In genomic region chr17:70691150-70691549, GRCh38 we compare ENCODE assay signal across 21 cellular contexts.
DNase-seq lines count a peak whose midpoint lies in the region; FAIRE-seq and TF ChIP-seq lines count a peak whose summit lies in the region.
"Had no signal": no experiment of that assay in that cellular context is flagged by ENCODE, and none has a peak within 500 bp of the region (broad histone marks: within the 10 kb centered on the region; RNA-seq: fewer than 3 reads in every experiment).

No MANE protein-coding gene starts in this region.

- H4K8ac ChIP-seq in H1 (ENCODE audit: extremely low read depth, insufficient read depth, low read length) (no peak overlapping the region), trophoblast cell (ENCODE audit: low read depth, low read length) (no peak overlapping the region)

- no peak overlapping the region for H4K5ac ChIP-seq in H1 (ENCODE audit: insufficient read length, low read depth, low read length)

- H2BK15ac ChIP-seq in H1 (ENCODE audit: low read length): no peak overlapping the region

- H2BK20ac ChIP-seq in H1 (ENCODE audit: low read length): no peak overlapping the region

- H2BK120ac ChIP-seq in H1 (replicated peaks; ENCODE audit: low read depth, low read length): no peak overlapping the region
- no peak overlapping the region for H2BK120ac ChIP-seq in trophoblast cell (ENCODE audit: insufficient read depth, low read length, poor library complexity)

- H3K4me2 ChIP-seq in H1 (ENCODE audit: insufficient read depth in 1 of 2, low read depth in 2 of 2, low read length in 2 of 2) (no peak overlapping the region), osteoblast (ENCODE audit: insufficient read depth, low read length) (no peak overlapping the region), trophoblast cell (ENCODE audit: low read length) (no peak overlapping the region)

- 90% methylated on average over 2 of the region's 2 CpGs; no CpG with 5 or more reads in 1 of the 2 experiments for WGBS in H1 (ENCODE audit: extremely low coverage in 1 of 2, insufficient coverage in 1 of 2, insufficient read length in 1 of 2, insufficient replicate concordance in 2 of 2, low coverage in 1 of 2, low lambda C conversion rate in 2 of 2, missing lambda C conversion rate in 1 of 2), 2 experiments
- no CpG with 5 or more reads among the region's 2 CpGs for WGBS in trophoblast cell (ENCODE audit: extremely low coverage, insufficient coverage, insufficient read length)

- H3K18ac ChIP-seq in H1 (ENCODE audit: extremely low read depth, low read length) (no peak overlapping the region), trophoblast cell (ENCODE audit: low read length) (no peak overlapping the region)

- H3K4me1 ChIP-seq in ACC112 (ENCODE audit: control insufficient read depth, insufficient read depth, low read length, unreplicated experiment) (no peaks in the 10 kb centered on the region), H1 (replicated peaks in 1 of 4; ENCODE audit: control insufficient read depth in 3 of 4, insufficient read depth in 4 of 4, low read length in 3 of 4) (no peaks in the 10 kb centered on the region), osteoblast (ENCODE audit: insufficient read depth, low read length) (no peaks in the 10 kb centered on the region), trophoblast cell (ENCODE audit: control insufficient read depth in 1 of 2, insufficient read depth in 2 of 2, low read length in 2 of 2) (no peaks in the 10 kb centered on the region)
- H3K4me1 ChIP-seq: SJSA1 had no signal

- no peaks in the 10 kb centered on the region for H3K23me2 ChIP-seq in H1 (ENCODE audit: low read depth, low read length)

- H2AK5ac ChIP-seq in H1 (ENCODE audit: low read depth, low read length): no peak overlapping the region
- H2AK5ac ChIP-seq in trophoblast cell (ENCODE audit: low read length): no peak overlapping the region

- CTCF ChIA-PET in H1 (lab: Charles Lee; ENCODE audit: partially characterized antibody): interaction anchor here (1.5 kb wide), 1 partner anchor 13 kb away, joined by 4 read pairs; no protein-coding TSS in a partner anchor

- in situ Hi-C loops in G401 (cut with HindIII; ENCODE audit: low sequenced_read_pairs): no loop called here

- H3K27me3 ChIP-seq in ACC112 (ENCODE audit: insufficient read depth, low read length) (peaks cover 7% of the 10 kb centered on the region; the same call in 1 of the 2 replicates), H1 (replicated peaks in 1 of 4; ENCODE audit: control insufficient read depth in 3 of 4, extremely low read depth in 1 of 4, insufficient read depth in 3 of 4, low read length in 3 of 4) (no peaks in the 10 kb centered on the region), osteoblast (ENCODE audit: insufficient read depth, low read length) (no peaks in the 10 kb centered on the region), trophoblast cell (ENCODE audit: insufficient read depth, low read length) (no peaks in the 10 kb centered on the region)
- H3K27me3 ChIP-seq: SJSA1 had no signal

- H3K14ac ChIP-seq in H1 (ENCODE audit: insufficient read length) (no peak overlapping the region), trophoblast cell (ENCODE audit: low read length) (no peak overlapping the region)

- TF ChIP-seq CTCF in H1 (IDR thresholded peaks at IDR 0.05; ENCODE audit: control extremely low read depth in 1 of 3, insufficient read depth in 1 of 3, low read depth in 1 of 3, low read length in 3 of 3) (no peak), osteoblast (IDR thresholded peaks at IDR 0.05; ENCODE audit: extremely low read depth, low read depth, low read length) (no peak)

- H4K91ac ChIP-seq in H1 (replicated peaks; ENCODE audit: insufficient read length, low read length) (no peak overlapping the region), trophoblast cell (ENCODE audit: low read depth, low read length) (no peak overlapping the region)

- H2BK12ac ChIP-seq in H1 (ENCODE audit: low read depth, low read length) (no peak overlapping the region), trophoblast cell (ENCODE audit: low read length) (no peak overlapping the region)

- no peak for TF ChIP-seq POLR2A in H1 (IDR thresholded peaks at IDR 0.05; ENCODE audit: control extremely low read depth in 1 of 2, low read depth in 2 of 2, low read length in 2 of 2)

- peak; percentile 16 for DNase-seq in MV-4-11 (lab: John Stamatoyannopoulos, UW)
- no peak for DNase-seq in H1 (ENCODE audit: low read depth in 1 of 2, low spot score in 2 of 2)
- no peak for DNase-seq in osteoblast (ENCODE audit: insufficient read length, low spot score, missing footprints)
- no peak for DNase-seq in NCI-H82 treated with DMSO at 0.1 percent for 48 hours (lab: John Stamatoyannopoulos, UW; ENCODE audit: unreplicated experiment)
- no peak for DNase-seq in trophoblast cell
- DNase-seq in G401 (ENCODE audit: low spot score): no peak
- DNase-seq: Calu3, DMS79 treated with DMSO at 0.1 percent for 48 hours, GM23248, H9, Kasumi-1, NCI-H1092, NCI-H1417 treated with DMSO at 0.1 percent for 48 hours, NCI-H1694 treated with DMSO at 0.1 percent for 48 hours, NCI-H2081, NCI-H2227 treated with DMSO at 0.1 percent for 48 hours, NCI-H69, Right ventricle myocardium superior, RPMI8226 had no signal

- no peaks in the 10 kb centered on the region for H3K79me2 ChIP-seq in ACC112 (ENCODE audit: control insufficient read depth, insufficient read depth, low read length, unreplicated experiment)
- H3K79me2 ChIP-seq in H1 (ENCODE audit: control insufficient read depth in 1 of 2, insufficient read depth in 2 of 2, low read length in 2 of 2): no peaks in the 10 kb centered on the region
- no peaks in the 10 kb centered on the region for H3K79me2 ChIP-seq in osteoblast (ENCODE audit: insufficient read depth, low read length)
- no peaks in the 10 kb centered on the region for H3K79me2 ChIP-seq in trophoblast cell (ENCODE audit: control insufficient read depth, insufficient read depth, low read length, poor library complexity)

- H3K79me1 ChIP-seq in H1 (ENCODE audit: low read depth, low read length) (no peaks in the 10 kb centered on the region), trophoblast cell (ENCODE audit: low read length) (no peaks in the 10 kb centered on the region)

- POLR2A ChIA-PET in H1 (lab: Charles Lee; ENCODE audit: partially characterized antibody): no interaction called here

- H3K4me3 ChIP-seq in ACC112 (ENCODE audit: low read depth, low read length): peak overlapping the region; percentile 3
- no peak overlapping the region for H3K4me3 ChIP-seq in H1 (ENCODE audit: extremely low read depth in 1 of 4, insufficient read depth in 2 of 4, low read depth in 3 of 4, low read length in 4 of 4)
- no peak overlapping the region for H3K4me3 ChIP-seq in osteoblast (ENCODE audit: insufficient read depth, low read length)
- no peak overlapping the region for H3K4me3 ChIP-seq in trophoblast cell (ENCODE audit: low read depth, low read length)
- H3K4me3 ChIP-seq: GM23248, SJSA1 had no signal

- H3K23ac ChIP-seq in H1 (ENCODE audit: insufficient read length) (no peak overlapping the region), trophoblast cell (ENCODE audit: low read length) (no peak overlapping the region)

- no peak overlapping the region for H3K9ac ChIP-seq in H1 (replicated peaks in 1 of 4; ENCODE audit: extremely low read depth in 1 of 4, low read depth in 3 of 4, low read length in 3 of 4)
- no peak overlapping the region for H3K9ac ChIP-seq in trophoblast cell (ENCODE audit: low read length)
- H3K9ac ChIP-seq: GM23248 had no signal

- H2BK5ac ChIP-seq in H1 (ENCODE audit: low read depth, low read length) (no peak overlapping the region), trophoblast cell (ENCODE audit: low read depth, low read length, poor library complexity) (no peak overlapping the region)

- TF ChIP-seq EP300 in H1 (IDR thresholded peaks at IDR 0.05; ENCODE audit: borderline replicate concordance in 1 of 2, low read depth in 2 of 2, low read length in 2 of 2): no peak

- no peak overlapping the region for H3K56ac ChIP-seq in H1 (replicated peaks; ENCODE audit: insufficient read length, low read depth, low read length)

- no peak overlapping the region for H4K12ac ChIP-seq in trophoblast cell (ENCODE audit: low read depth, low read length)

- H3K9me3 ChIP-seq in H1 (ENCODE audit: insufficient read depth in 2 of 2, low read depth in 1 of 2, low read length in 1 of 2) (0 out of 4 replicates have a peak, but pooled peaks cover 0 to 2% of the 10 kb centered on the region in 2 experiments), osteoblast (ENCODE audit: low read depth, low read length) (no peaks in the 10 kb centered on the region), trophoblast cell (ENCODE audit: insufficient read depth, low read depth, low read length) (no peaks in the 10 kb centered on the region)
- H3K9me3 ChIP-seq: SJSA1 had no signal

- no peak overlapping the region for H3K27ac ChIP-seq in ACC112 (ENCODE audit: low read depth, low read length)
- no peak overlapping the region for H3K27ac ChIP-seq in H1 (ENCODE audit: low read depth, low read length)
- H3K27ac ChIP-seq in osteoblast (ENCODE audit: low read depth, low read length): no peak overlapping the region
- H3K27ac ChIP-seq in trophoblast cell (ENCODE audit: low read depth, low read length): no peak overlapping the region
- H3K27ac ChIP-seq: GM23248, SJSA1 had no signal

- H2AFZ ChIP-seq in ACC112 (ENCODE audit: low read length, unreplicated experiment): peak overlapping the region; percentile 81
- H2AFZ ChIP-seq in H1 (ENCODE audit: low read length): 0 out of 2 replicates have a peak overlapping the region, but pooled peaks have one; percentile 37
- H2AFZ ChIP-seq in osteoblast (ENCODE audit: low read length): peak overlapping the region; percentile 63
- no peak overlapping the region for H2AFZ ChIP-seq in trophoblast cell (ENCODE audit: insufficient read depth, low read length, poor library complexity)
- H2AFZ ChIP-seq: GM23248 had no signal

- FAIRE-seq in H1 (lab: Jason Lieb, UNC): no peak

- H3K36me3 ChIP-seq in ACC112 (ENCODE audit: insufficient read depth, low read length) (no peaks in the 10 kb centered on the region), H1 (ENCODE audit: control insufficient read depth in 2 of 4, insufficient read depth in 4 of 4, low read length in 3 of 4) (no peaks in the 10 kb centered on the region), osteoblast (ENCODE audit: insufficient read depth, low read length) (no peaks in the 10 kb centered on the region), trophoblast cell (ENCODE audit: control insufficient read depth in 1 of 2, insufficient read depth in 2 of 2, low read length in 2 of 2) (no peaks in the 10 kb centered on the region)
- H3K36me3 ChIP-seq: SJSA1 had no signal

- H4K20me1 ChIP-seq in H1 (replicated peaks in 1 of 2; ENCODE audit: control insufficient read depth in 1 of 2, insufficient read depth in 2 of 2, low read length in 2 of 2) (no peaks in the 10 kb centered on the region), osteoblast (ENCODE audit: insufficient read depth, low read length) (no peaks in the 10 kb centered on the region)

- H3K4ac ChIP-seq in H1 (replicated peaks; ENCODE audit: insufficient read length, low read depth, low read length) (no peak overlapping the region), trophoblast cell (ENCODE audit: low read depth, low read length) (no peak overlapping the region)

- TF ChIP-seq RAD21 in H1 (IDR thresholded peaks at IDR 0.05 in 1 of 2, conservative IDR thresholded peaks at IDR 0.05 in 1 of 2; ENCODE audit: low read depth in 2 of 2, low read length in 2 of 2): no peak

TF ChIP-seq in H1, 55 proteins besides CTCF, POLR2A, EP300 and RAD21 (continues in another document):
- TF ChIP-seq TEAD4 (IDR thresholded peaks at IDR 0.05; ENCODE audit: low read depth, low read length): no peak
